ENCODE assay signal across 2 cellular contexts in the genomic region with DNA sequence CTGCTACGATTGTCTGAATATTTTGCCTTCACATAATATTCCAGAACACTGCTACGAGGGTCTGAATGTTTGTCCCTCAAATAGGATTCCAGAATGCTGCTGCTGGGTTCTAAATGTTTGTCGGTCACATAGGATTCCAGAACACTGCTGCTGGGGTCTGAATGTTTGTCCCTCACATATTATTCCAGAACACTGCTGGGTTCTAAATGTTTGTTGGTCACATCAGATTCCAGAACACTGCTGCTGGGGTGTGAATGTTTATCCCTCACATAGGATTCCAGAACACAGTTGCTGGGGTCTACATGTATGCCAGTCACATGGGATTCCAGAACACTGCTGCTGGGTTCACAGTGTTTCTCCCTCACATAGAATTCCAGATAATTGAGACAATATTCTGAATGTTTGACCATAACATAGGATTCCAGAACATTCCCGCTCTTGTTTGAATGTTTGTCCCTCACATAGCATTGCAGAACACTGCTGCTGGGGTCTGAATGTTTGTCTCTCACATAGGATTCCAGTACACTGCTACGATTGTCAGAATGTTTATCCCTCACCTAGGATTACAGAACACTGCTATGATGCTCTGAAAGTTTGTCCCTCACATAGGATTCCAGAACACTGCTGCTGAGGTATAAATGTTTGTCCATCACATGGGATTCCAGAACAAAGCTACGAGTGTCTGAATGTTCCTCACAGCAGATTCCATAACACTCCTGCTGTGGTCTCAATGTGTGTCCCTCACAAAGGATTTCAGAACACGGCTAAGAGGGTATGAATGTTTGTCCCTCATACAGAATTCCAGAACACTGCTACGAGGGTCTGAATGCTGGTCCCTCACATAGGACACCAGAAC.
TF ChIP-seq lines count a peak whose summit lies in the region.

No MANE protein-coding gene starts in this region.

TF ChIP-seq in liver, 16 proteins besides CTCF, POLR2A, EP300 and RAD21:
- TF ChIP-seq EGR1 (IDR thresholded peaks at IDR 0.05; ENCODE audit: low read depth in 2 of 2) = no peak
- TF ChIP-seq HNF4A (conservative IDR thresholded peaks at IDR 0.05) = no peak
- no peak for TF ChIP-seq MAX (IDR thresholded peaks at IDR 0.05)
- TF ChIP-seq YY1 (IDR thresholded peaks at IDR 0.05) = no peak
- TF ChIP-seq FOXA1 (IDR thresholded peaks at IDR 0.05) = no peak
- no peak for TF ChIP-seq HNF4G (IDR thresholded peaks at IDR 0.05)
- TF ChIP-seq TAF1 (conservative IDR thresholded peaks at IDR 0.05) = no peak
- no peak for TF ChIP-seq GABPA (IDR thresholded peaks at IDR 0.05 in 1 of 2, conservative IDR thresholded peaks at IDR 0.05 in 1 of 2)
- no peak for TF ChIP-seq SP1 (IDR thresholded peaks at IDR 0.05)
- TF ChIP-seq JUND (IDR thresholded peaks at IDR 0.05) = no peak
- TF ChIP-seq, protein P1, sequence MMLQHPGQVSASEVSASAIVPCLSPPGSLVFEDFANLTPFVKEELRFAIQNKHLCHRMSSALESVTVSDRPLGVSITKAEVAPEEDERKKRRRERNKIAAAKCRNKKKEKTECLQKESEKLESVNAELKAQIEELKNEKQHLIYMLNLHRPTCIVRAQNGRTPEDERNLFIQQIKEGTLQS (IDR thresholded peaks at IDR 0.05) = no peak
- TF ChIP-seq REST (IDR thresholded peaks at IDR 0.05) = no peak
- TF ChIP-seq, protein P2, sequence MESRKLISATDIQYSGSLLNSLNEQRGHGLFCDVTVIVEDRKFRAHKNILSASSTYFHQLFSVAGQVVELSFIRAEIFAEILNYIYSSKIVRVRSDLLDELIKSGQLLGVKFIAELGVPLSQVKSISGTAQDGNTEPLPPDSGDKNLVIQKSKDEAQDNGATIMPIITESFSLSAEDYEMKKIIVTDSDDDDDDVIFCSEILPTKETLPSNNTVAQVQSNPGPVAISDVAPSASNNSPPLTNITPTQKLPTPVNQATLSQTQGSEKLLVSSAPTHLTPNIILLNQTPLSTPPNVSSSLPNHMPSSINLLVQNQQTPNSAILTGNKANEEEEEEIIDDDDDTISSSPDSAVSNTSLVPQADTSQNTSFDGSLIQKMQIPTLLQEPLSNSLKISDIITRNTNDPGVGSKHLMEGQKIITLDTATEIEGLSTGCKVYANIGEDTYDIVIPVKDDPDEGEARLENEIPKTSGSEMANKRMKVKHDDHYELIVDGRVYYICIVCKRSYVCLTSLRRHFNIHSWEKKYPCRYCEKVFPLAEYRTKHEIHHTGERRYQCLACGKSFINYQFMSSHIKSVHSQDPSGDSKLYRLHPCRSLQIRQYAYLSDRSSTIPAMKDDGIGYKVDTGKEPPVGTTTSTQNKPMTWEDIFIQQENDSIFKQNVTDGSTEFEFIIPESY (IDR thresholded peaks at IDR 0.05) = no peak

TF ChIP-seq in HepG2, 621 proteins besides CTCF, POLR2A, EP300 and RAD21:
- TF ChIP-seq CHCHD3 (CRISPR knock-in tag; IDR thresholded peaks at IDR 0.05) = no peak
- TF ChIP-seq SRSF4 (IDR thresholded peaks at IDR 0.05; ENCODE audit: low read depth, low read length, poor library complexity, severe bottlenecking) = no peak
- TF ChIP-seq ZNF337 (CRISPR knock-in tag; IDR thresholded peaks at IDR 0.05; ENCODE audit: borderline replicate concordance, low read depth) = no peak
